21 cellular contexts compared by ENCODE assay signal in genomic region chr20:50446351-50447101, GRCh38.
DNase-seq lines count a peak whose midpoint lies in the region; ATAC-seq, FAIRE-seq and TF ChIP-seq lines count a peak whose summit lies in the region.
"Had no signal": no experiment of that assay in that cellular context is flagged by ENCODE, and none has a peak within 500 bp of the region (broad histone marks: within the 10 kb centered on the region; RNA-seq: fewer than 3 reads in every experiment).

No MANE protein-coding gene starts in this region.

- TF ChIP-seq CTCF in HepG2 (CRISPR knock-in tag; IDR thresholded peaks at IDR 0.05) = no peak

- peak; percentile 53 for FAIRE-seq in HepG2 (lab: Jason Lieb, UNC)
- no peak for FAIRE-seq in small intestine (lab: Jason Lieb, UNC)

- WGBS in HepG2 (ENCODE audit: low lambda C conversion rate) = 18% methylated on average over 16 of the region's 16 CpGs
- 29 to 61% (median 42%) methylated on average over 16 of the region's 16 CpGs for WGBS in small intestine, 3 donors

- H3K4me1 ChIP-seq in HepG2 (ENCODE audit: insufficient read depth, low read length) = peaks cover 79% of the 10 kb centered on the region
- H3K4me1 ChIP-seq in small intestine (ENCODE audit: control insufficient read depth in 2 of 2, insufficient read depth in 1 of 2, low read depth in 1 of 2, low read length in 1 of 2) = peaks cover 0 to 3% of the 10 kb centered on the region in 2 donors

- TF ChIP-seq EP300 in HepG2 (IDR thresholded peaks at IDR 0.05; ENCODE audit: low read depth in 2 of 2, low read length in 2 of 2) (no peak), HepG2 (CRISPR knock-in tag; IDR thresholded peaks at IDR 0.05; ENCODE audit: borderline replicate concordance) (no peak; the same call in 1 of the 2 replicates)

- no peak for TF ChIP-seq POLR2A in HepG2 (IDR thresholded peaks at IDR 0.05; ENCODE audit: insufficient read depth in 1 of 2, low read depth in 2 of 2, low read length in 2 of 2)
- no peak for TF ChIP-seq POLR2A in erythroblast (IDR thresholded peaks at IDR 0.05; ENCODE audit: low read length)

- BruUV-seq in HepG2 (replicated peaks; lab: Mats Ljungman, UMichigan) = no TSS peak

- H3K9ac ChIP-seq in SK-N-MC (ENCODE audit: insufficient read length) (peak overlapping the region; percentile 19), HepG2 (ENCODE audit: insufficient read depth, low read depth, low read length) (peak overlapping the region; percentile 14; the same call in 1 of the 2 replicates)

- intact Hi-C loops in HepG2 (cut with micrococcal nuclease; ENCODE audit: unreplicated experiment) = no loop called here

- CTCF ChIA-PET in HepG2 (lab: Yijun Ruan, JAX; ENCODE audit: low intra/inter-chr PET ratio, low total read pairs) = no interaction called here

- H3K79me2 ChIP-seq in HepG2 (ENCODE audit: insufficient read depth, low read length) = no peaks in the 10 kb centered on the region

- DNase-seq in CD1c-positive myeloid dendritic cell (ENCODE audit: extremely low spot score) (peak; percentile 57), SK-N-MC (ENCODE audit: low read depth, low spot score) (no peak), HepG2 (ENCODE audit: low spot score) (peak; percentile 61), small intestine (peak; percentile 49), erythroblast (lab: John Stamatoyannopoulos, UW) (no peak), NCI-H2196 (lab: John Stamatoyannopoulos, UW; ENCODE audit: unreplicated experiment) (no peak), cerebellar nuclear complex (lab: John Stamatoyannopoulos, UW) (no peak)
- DNase-seq: activated CD4-positive, alpha-beta T cell treated with anti-CD3 and anti-CD28 coated beads, Interleukin-2, amount 10 ng/mL, durations not matched to agents 7 days and 5 days; activated CD8-positive, alpha-beta memory T cell treated with anti-CD3 and anti-CD28 coated beads, Interleukin-2, amount 50 U/mL, for 4 hours; activated naive CD8-positive, alpha-beta T cell treated with anti-CD3 and anti-CD28 coated beads, Interleukin-2, amount 50 U/mL, for 24 hours; cortex of kidney; mammary epithelial cell; naive B cell; NCI-H1436; NCI-H2171 treated with DMSO at 0.1 percent for 48 hours; PC-3; SHP77 treated with DMSO at 0.1 percent for 48 hours; stimulated activated CD4-positive, alpha-beta T cell treated with anti-CD3 and anti-CD28 coated beads, Interleukin-1b, Interleukin-23, amount 100 ng/mL, for 48 hours; stimulated activated naive B cell treated with anti-CD40 and anti-IgM and Interleukin-4, amounts not matched to agents 10 μg/mL and 1 μg/mL and 100 μg/mL, for 72 hours had no signal

- H3K27ac ChIP-seq in SK-N-MC (peak overlapping the region; percentile 84), HepG2 (ENCODE audit: extremely low read length, insufficient read depth, low read length) (no peak overlapping the region), small intestine (ENCODE audit: low read depth in 1 of 2, low read length in 1 of 2) (peak overlapping the region in 1 of 2 donors; percentile 46)

- H3K9me3 ChIP-seq in SK-N-MC (ENCODE audit: low read depth, low read length) (no peaks in the 10 kb centered on the region), HepG2 (ENCODE audit: low read length) (no peaks in the 10 kb centered on the region), small intestine (ENCODE audit: control insufficient read depth, low read depth) (no peaks in the 10 kb centered on the region)

- no peaks in the 10 kb centered on the region for H3K36me3 ChIP-seq in SK-N-MC (ENCODE audit: insufficient read depth, low read length)
- H3K36me3 ChIP-seq in HepG2 (replicated peaks in 1 of 2; ENCODE audit: control insufficient read depth in 1 of 2, insufficient read depth in 2 of 2, low read length in 2 of 2) = no peaks in the 10 kb centered on the region
- no peaks in the 10 kb centered on the region for H3K36me3 ChIP-seq in small intestine (ENCODE audit: control insufficient read depth in 2 of 2, insufficient read depth in 2 of 2, low read length in 2 of 2)

- H2AFZ ChIP-seq in HepG2 (ENCODE audit: low read length) = peak overlapping the region; percentile 67

- peak overlapping the region; percentile 51 for H3K4me2 ChIP-seq in HepG2 (ENCODE audit: low read depth, low read length)

- in situ Hi-C loops in HepG2 (cut with HindIII; ENCODE audit: extremely low pct_ligation_motif_present, low pct_unique_long_range_greater_than_20kb) = no loop called here

- H3K27me3 ChIP-seq in HepG2 (ENCODE audit: control insufficient read depth in 1 of 2, insufficient read depth in 2 of 2, low read length in 2 of 2) (no peaks in the 10 kb centered on the region; a peak in 1 of 5 replicates), small intestine (ENCODE audit: control insufficient read depth in 2 of 2, insufficient read depth in 2 of 2, low read length in 2 of 2) (no peaks in the 10 kb centered on the region)

- no peak for TF ChIP-seq RAD21 in HepG2 (CRISPR knock-in tag; IDR thresholded peaks at IDR 0.05)

- ATAC-seq in HepG2 = no peak
- ATAC-seq in GM21447 (IDR thresholded peaks at IDR 0.05; ENCODE audit: unreplicated experiment) = no peak
- ATAC-seq: activated naive CD8-positive, alpha-beta T cell treated with anti-CD3 and anti-CD28 coated beads, Interleukin-2, amount 50 U/mL, for 24 hours; HCT116; PC-3 had no signal

- H3K4me3 ChIP-seq in SK-N-MC (no peak overlapping the region), HepG2 (replicated peaks in 1 of 3; ENCODE audit: insufficient read depth in 1 of 3, low read depth in 2 of 3, low read length in 3 of 3) (no peak overlapping the region; a peak in 1 of 6 replicates), small intestine (ENCODE audit: low read depth in 1 of 2, low read length in 2 of 2) (no peak overlapping the region)

- POLR2A ChIA-PET in HepG2 (lab: Yijun Ruan, JAX) = interaction anchor here (0.8 to 1.1 kb wide), 4 partner anchors 9 to 258 kb away, joined by 3 to 6 read pairs (median 4); no protein-coding TSS in a partner anchor

- no peaks in the 10 kb centered on the region for H4K20me1 ChIP-seq in HepG2 (ENCODE audit: insufficient read depth, low read length)

TF ChIP-seq in HepG2, 621 proteins besides CTCF, POLR2A, EP300 and RAD21 (continues in another document):
- TF ChIP-seq ATF4 (CRISPR knock-in tag; IDR thresholded peaks at IDR 0.05) = no peak
- TF ChIP-seq REL (CRISPR knock-in tag; conservative IDR thresholded peaks at IDR 0.05) = no peak
- no peak for TF ChIP-seq PBX2 (CRISPR knock-in tag; IDR thresholded peaks at IDR 0.05)
- no peak; the same call in 1 of the 2 replicates for TF ChIP-seq ZBTB7B (CRISPR knock-in tag; IDR thresholded peaks at IDR 0.05)
- peak; percentile 24; the same call in 1 of the 2 replicates for TF ChIP-seq RXRB (CRISPR knock-in tag; IDR thresholded peaks at IDR 0.05; ENCODE audit: borderline replicate concordance)
- no peak for TF ChIP-seq ZNF703 (CRISPR knock-in tag; IDR thresholded peaks at IDR 0.05; ENCODE audit: borderline replicate concordance)
- no peak; the same call in 1 of the 2 replicates for TF ChIP-seq GATAD2A (CRISPR knock-in tag; IDR thresholded peaks at IDR 0.05)
- TF ChIP-seq MYPOP (CRISPR knock-in tag; IDR thresholded peaks at IDR 0.05) = 0 out of 2 replicates have a peak, but pooled peaks have one; percentile 20
- peak; percentile 70 for TF ChIP-seq ZNF644 (CRISPR knock-in tag; IDR thresholded peaks at IDR 0.05; ENCODE audit: low read depth)
- peak; percentile 71 for TF ChIP-seq HOXA3 (CRISPR knock-in tag; IDR thresholded peaks at IDR 0.05)
- TF ChIP-seq ZNF614 (CRISPR knock-in tag; IDR thresholded peaks at IDR 0.05; ENCODE audit: borderline replicate concordance) = 0 out of 2 replicates have a peak, but pooled peaks have one; percentile 19
- TF ChIP-seq TEAD3 (CRISPR knock-in tag; optimal IDR thresholded peaks at IDR 0.05; ENCODE audit: borderline replicate concordance) = peak; percentile 69
- peak; percentile 89 for TF ChIP-seq ZBTB21 (CRISPR knock-in tag; IDR thresholded peaks at IDR 0.05)
- no peak for TF ChIP-seq ZNF34 (CRISPR knock-in tag; IDR thresholded peaks at IDR 0.05; ENCODE audit: borderline replicate concordance)
- peak; percentile 62; the same call in 1 of the 2 replicates for TF ChIP-seq SOX5 (CRISPR knock-in tag; IDR thresholded peaks at IDR 0.05; ENCODE audit: borderline replicate concordance)
- TF ChIP-seq FOXP1 (IDR thresholded peaks at IDR 0.05) = no peak
- peak; percentile 13; the same call in 1 of the 2 replicates for TF ChIP-seq FOXP1 (CRISPR knock-in tag; IDR thresholded peaks at IDR 0.05)
- 0 out of 4 replicates have a peak, but pooled peaks of 1 of the 2 experiments have one; percentile 31 for TF ChIP-seq KLF16 (CRISPR knock-in tag; IDR thresholded peaks at IDR 0.05)
- TF ChIP-seq CCAR2 (optimal IDR thresholded peaks at IDR 0.05; ENCODE audit: low read depth, low read length) = no peak
- no peak; the same call in 1 of the 2 replicates for TF ChIP-seq HMG20A (CRISPR knock-in tag; IDR thresholded peaks at IDR 0.05; ENCODE audit: borderline replicate concordance)
- peak; percentile 18; the same call in 1 of the 2 replicates for TF ChIP-seq BCL6 (CRISPR knock-in tag; IDR thresholded peaks at IDR 0.05)

Comparison
In these comparisons a context has a peak if more than half of its experiments do, and no peak if none do; other contexts are left out.
1. DNase-seq: peak in CD1c-positive myeloid dendritic cell (single experiment), HepG2 (single experiment) and small intestine (single experiment); none in SK-N-MC (single experiment), erythroblast (0 of 2), NCI-H2196 (single experiment) and cerebellar nuclear complex (0 of 2).